ENCODE assay signal across 24 cellular contexts in the genomic region with DNA sequence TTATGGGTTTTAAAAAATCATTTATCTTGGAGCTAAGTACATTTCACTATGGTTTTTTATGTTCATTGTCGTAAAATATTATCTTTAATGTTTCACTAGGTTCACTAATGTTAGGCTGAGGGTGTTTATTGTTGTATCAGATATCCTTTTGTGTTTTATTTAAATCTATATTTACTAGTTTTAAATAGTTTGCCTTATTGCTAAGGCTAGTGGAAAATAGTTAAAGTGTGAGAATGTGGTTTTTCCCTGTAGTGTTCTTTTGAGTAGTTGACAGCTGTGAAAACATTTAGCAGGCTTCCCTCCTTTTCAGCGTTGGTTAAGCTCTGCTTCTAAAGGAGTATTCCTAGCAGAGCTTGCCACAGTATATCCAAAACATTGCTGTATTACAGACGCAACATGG. TPM values are rescaled to one million over a fixed set of nuclear protein-coding genes. Genes with fewer than 3 reads are reported as not detected.
A peak's percentile ranks its signal among the peaks of the same experiment; 100 is the strongest.
DNase-seq lines count a peak whose midpoint lies in the region; ATAC-seq, FAIRE-seq and TF ChIP-seq lines count a peak whose summit lies in the region.
"Had no signal": no experiment of that assay in that cellular context is flagged by ENCODE, and none has a peak within 500 bp of the region (broad histone marks: within the 10 kb centered on the region; RNA-seq: fewer than 3 reads in every experiment).

No MANE protein-coding gene starts in this region.

- H3K4me1 Mint-ChIP-seq in astrocyte (ENCODE audit: low read depth, unreplicated experiment) (peaks cover 4% of the 10 kb centered on the region), neural progenitor cell (peaks cover 8% of the 10 kb centered on the region)
- peaks cover 0 to 6% (median 3%) of the 10 kb centered on the region in 4 donors for H3K4me1 Mint-ChIP-seq in CD4-positive, alpha-beta memory T cell

- peak; percentile 47 for FAIRE-seq in A204.1 (lab: Jason Lieb, UNC)
- FAIRE-seq in astrocyte (lab: Jason Lieb, UNC), result no peak
- FAIRE-seq: D721Med, HepG2 had no signal

- H3K36me3 ChIP-seq in astrocyte (ENCODE audit: insufficient read depth, low read length), result no peaks in the 10 kb centered on the region
- no peaks in the 10 kb centered on the region for H3K36me3 ChIP-seq in neural progenitor cell
- no peaks in the 10 kb centered on the region for H3K36me3 ChIP-seq in CD4-positive, alpha-beta memory T cell (ENCODE audit: insufficient read depth, low read length)
- H3K36me3 ChIP-seq: BLaER1, Peyer's patch had no signal

- H3K9me3 Mint-ChIP-seq in astrocyte (ENCODE audit: unreplicated experiment) (no peaks in the 10 kb centered on the region), neural progenitor cell (peaks cover 2% of the 10 kb centered on the region)
- H3K9me3 Mint-ChIP-seq in CD4-positive, alpha-beta memory T cell, result peaks cover 0 to 2% (median 0%) of the 10 kb centered on the region in 8 donors
- H3K9me3 Mint-ChIP-seq: CD4-positive, CD25-positive, alpha-beta regulatory T cell had no signal

- POLR2A ChIA-PET in HEK293T (lab: Yijun Ruan, JAX), result no interaction called here
- POLR2A ChIA-PET in CD4-positive, alpha-beta memory T cell (lab: Charles Lee; ENCODE audit: partially characterized antibody), result interaction anchor here (1.0 kb wide), 1 partner anchor 18 kb away, joined by 5 read pairs; no protein-coding TSS in a partner anchor

- H3K27me3 ChIP-seq in astrocyte (ENCODE audit: insufficient read depth, low read length) (peaks cover 3% of the 10 kb centered on the region), neural progenitor cell (no peaks in the 10 kb centered on the region)
- H3K27me3 ChIP-seq in CD4-positive, alpha-beta memory T cell (ENCODE audit: insufficient read depth, low read length), result no peaks in the 10 kb centered on the region
- H3K27me3 ChIP-seq: BLaER1, Peyer's patch had no signal

- H3K27me3 Mint-ChIP-seq in astrocyte (ENCODE audit: low read depth, unreplicated experiment) (peaks cover 2% of the 10 kb centered on the region), neural progenitor cell (ENCODE audit: insufficient read depth, low read depth) (no peaks in the 10 kb centered on the region)
- no peaks in the 10 kb centered on the region for H3K27me3 Mint-ChIP-seq in CD4-positive, alpha-beta memory T cell
- H3K27me3 Mint-ChIP-seq: CD4-positive, CD25-positive, alpha-beta regulatory T cell; T-helper 17 cell had no signal

- intact Hi-C loops in CD4-positive, alpha-beta memory T cell (cut with micrococcal nuclease), result no loop called here

- H3K4me2 ChIP-seq in astrocyte (ENCODE audit: low read length) (no peak overlapping the region), neural progenitor cell (peak overlapping the region; percentile 11)
- H3K4me2 ChIP-seq: BLaER1 had no signal

- H2AFZ ChIP-seq in astrocyte (ENCODE audit: low read depth, low read length), result peak overlapping the region; percentile 20
- H2AFZ ChIP-seq in neural progenitor cell (replicated peaks), result no peak overlapping the region

- H3K79me2 ChIP-seq in astrocyte (ENCODE audit: insufficient read depth, low read length) (no peaks in the 10 kb centered on the region), neural progenitor cell (ENCODE audit: low read depth) (no peaks in the 10 kb centered on the region)

- H3K9me3 ChIP-seq in astrocyte (ENCODE audit: insufficient read depth, low read depth, low read length) (no peaks in the 10 kb centered on the region), neural progenitor cell (ENCODE audit: low read depth) (no peaks in the 10 kb centered on the region)
- H3K9me3 ChIP-seq in CD4-positive, alpha-beta memory T cell (ENCODE audit: control insufficient read depth in 1 of 2, low read length in 2 of 2), result no peaks in the 10 kb centered on the region
- H3K9me3 ChIP-seq: BLaER1, Peyer's patch had no signal

- H3K9ac ChIP-seq in astrocyte (ENCODE audit: low read length) (no peak overlapping the region), neural progenitor cell (no peak overlapping the region)
- H3K9ac ChIP-seq: BLaER1 had no signal

- ATAC-seq in HG03139 (IDR thresholded peaks at IDR 0.05; ENCODE audit: unreplicated experiment) (no peak), GM21717 (IDR thresholded peaks at IDR 0.05; ENCODE audit: unreplicated experiment) (no peak)
- ATAC-seq: HepG2, SK-N-SH treated with all-trans-retinoic acid at 6 μM for 48 hours, T-helper 17 cell had no signal

- H3K4me3 Mint-ChIP-seq in astrocyte (ENCODE audit: unreplicated experiment), result no peak overlapping the region
- H3K4me3 Mint-ChIP-seq in neural progenitor cell, result no peak overlapping the region
- no peak overlapping the region for H3K4me3 Mint-ChIP-seq in CD4-positive, alpha-beta memory T cell
- H3K4me3 Mint-ChIP-seq: CD4-positive, CD25-positive, alpha-beta regulatory T cell; T-helper 17 cell had no signal

- no peak overlapping the region for H3K27ac ChIP-seq in astrocyte (ENCODE audit: low read depth, low read length)
- H3K27ac ChIP-seq in neural progenitor cell, result no peak overlapping the region
- no peak overlapping the region for H3K27ac ChIP-seq in CD4-positive, alpha-beta memory T cell (ENCODE audit: low read depth, low read length)
- H3K27ac ChIP-seq: BLaER1, Peyer's patch had no signal

- TF ChIP-seq CTCF in astrocyte (IDR thresholded peaks at IDR 0.05; ENCODE audit: insufficient read depth, low read depth, low read length), result no peak
- no peak for TF ChIP-seq CTCF in neural progenitor cell (IDR thresholded peaks at IDR 0.05)

- H3K4me1 ChIP-seq in astrocyte (ENCODE audit: insufficient read depth, low read length) (no peaks in the 10 kb centered on the region), neural progenitor cell (peaks cover 4% of the 10 kb centered on the region)
- H3K4me1 ChIP-seq in CD4-positive, alpha-beta memory T cell (ENCODE audit: insufficient read depth, low read length), result no peaks in the 10 kb centered on the region
- H3K4me1 ChIP-seq: Peyer's patch had no signal

- H4K20me1 ChIP-seq in astrocyte (ENCODE audit: insufficient read depth, low read length), result no peaks in the 10 kb centered on the region
- no peaks in the 10 kb centered on the region for H4K20me1 ChIP-seq in neural progenitor cell (ENCODE audit: low read depth)
- H4K20me1 ChIP-seq: BLaER1 had no signal

- no peaks in the 10 kb centered on the region for H3F3A ChIP-seq in neural progenitor cell (ENCODE audit: low read depth)

- CTCF ChIA-PET in HEK293T (lab: Yijun Ruan, JAX), result interaction anchor here (1.5 kb wide), 1 partner anchor 16 kb away, joined by 7 read pairs; no protein-coding TSS in a partner anchor
- CTCF ChIA-PET in CD4-positive, alpha-beta memory T cell (lab: Charles Lee; ENCODE audit: partially characterized antibody), result interaction anchor here (0.7 to 0.8 kb wide), 2 partner anchors 16 to 874 kb away, joined by 5 read pairs; no protein-coding TSS in a partner anchor

- H3K4me3 ChIP-seq in astrocyte (ENCODE audit: insufficient read depth, low read depth, low read length) (no peak overlapping the region), neural progenitor cell (no peak overlapping the region)
- H3K4me3 ChIP-seq in CD4-positive, alpha-beta memory T cell (ENCODE audit: low read length in 2 of 2), result no peak overlapping the region
- H3K4me3 ChIP-seq: BLaER1, Peyer's patch had no signal

- H3K36me3 Mint-ChIP-seq in astrocyte (ENCODE audit: low read depth, unreplicated experiment) (no peaks in the 10 kb centered on the region), neural progenitor cell (no peaks in the 10 kb centered on the region)
- H3K36me3 Mint-ChIP-seq in CD4-positive, alpha-beta memory T cell, result no peaks in the 10 kb centered on the region

- DNase-seq in HEK293T (ENCODE audit: extremely low spot score), result no peak
- no peak for DNase-seq in astrocyte (ENCODE audit: low read depth)
- no peak for DNase-seq in neural progenitor cell (ENCODE audit: low spot score)
- no peak for DNase-seq in pons (ENCODE audit: low spot score)
- no peak for DNase-seq in CD4-positive, alpha-beta memory T cell
- DNase-seq: CD4-positive, CD25-positive, alpha-beta regulatory T cell; GOT3; HCEC 1CT; Karpas-422; NCI-H1694 treated with DMSO at 0.1 percent for 48 hours; NCI-H2081 treated with DMSO at 0.1 percent for 48 hours; NCI-H446; NCI-H524 treated with DMSO at 0.1 percent for 48 hours; NCI-H82; OCI-M1; Peyer's patch; T-helper 17 cell had no signal

- H3K27ac Mint-ChIP-seq in astrocyte (ENCODE audit: unreplicated experiment) (no peak overlapping the region), neural progenitor cell (no peak overlapping the region)
- H3K27ac Mint-ChIP-seq in CD4-positive, alpha-beta memory T cell, result no peak overlapping the region
- H3K27ac Mint-ChIP-seq: CD4-positive, CD25-positive, alpha-beta regulatory T cell; T-helper 17 cell had no signal

TF ChIP-seq in HEK293T, 16 proteins besides CTCF, POLR2A, EP300 and RAD21:
- TF ChIP-seq FOXM1 (IDR thresholded peaks at IDR 0.05; ENCODE audit: borderline replicate concordance), result no peak
- TF ChIP-seq, protein P1, sequence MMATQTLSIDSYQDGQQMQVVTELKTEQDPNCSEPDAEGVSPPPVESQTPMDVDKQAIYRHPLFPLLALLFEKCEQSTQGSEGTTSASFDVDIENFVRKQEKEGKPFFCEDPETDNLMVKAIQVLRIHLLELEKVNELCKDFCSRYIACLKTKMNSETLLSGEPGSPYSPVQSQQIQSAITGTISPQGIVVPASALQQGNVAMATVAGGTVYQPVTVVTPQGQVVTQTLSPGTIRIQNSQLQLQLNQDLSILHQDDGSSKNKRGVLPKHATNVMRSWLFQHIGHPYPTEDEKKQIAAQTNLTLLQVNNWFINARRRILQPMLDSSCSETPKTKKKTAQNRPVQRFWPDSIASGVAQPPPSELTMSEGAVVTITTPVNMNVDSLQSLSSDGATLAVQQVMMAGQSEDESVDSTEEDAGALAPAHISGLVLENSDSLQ (IDR thresholded peaks at IDR 0.05), result peak; percentile 22
- 0 out of 2 replicates have a peak, but pooled peaks have one; percentile 43 for TF ChIP-seq FOXA1 (IDR thresholded peaks at IDR 0.05)

RNA-seq across cellular contexts. Expression of a gene that starts 33.8 kb away (rescaled TPM):
- 3.2 and 3.6 TPM in 2 replicates for total RNA-seq in astrocyte
- 12.1 and 14.2 TPM in 2 replicates for total RNA-seq in neural progenitor cell (ENCODE audit: low replicate concordance)
- 10 to 100 TPM in 1 of 2 experiments, 1 to 10 TPM in 1; 9.8 to 10.1 TPM for total RNA-seq in CD4-positive, alpha-beta memory T cell
- 10 to 100 TPM; 17.3 to 24.8 TPM for polyA plus RNA-seq in CD4-positive, alpha-beta memory T cell
